Comparison of ENCODE assay signal across 8 cellular contexts in the genomic region with DNA sequence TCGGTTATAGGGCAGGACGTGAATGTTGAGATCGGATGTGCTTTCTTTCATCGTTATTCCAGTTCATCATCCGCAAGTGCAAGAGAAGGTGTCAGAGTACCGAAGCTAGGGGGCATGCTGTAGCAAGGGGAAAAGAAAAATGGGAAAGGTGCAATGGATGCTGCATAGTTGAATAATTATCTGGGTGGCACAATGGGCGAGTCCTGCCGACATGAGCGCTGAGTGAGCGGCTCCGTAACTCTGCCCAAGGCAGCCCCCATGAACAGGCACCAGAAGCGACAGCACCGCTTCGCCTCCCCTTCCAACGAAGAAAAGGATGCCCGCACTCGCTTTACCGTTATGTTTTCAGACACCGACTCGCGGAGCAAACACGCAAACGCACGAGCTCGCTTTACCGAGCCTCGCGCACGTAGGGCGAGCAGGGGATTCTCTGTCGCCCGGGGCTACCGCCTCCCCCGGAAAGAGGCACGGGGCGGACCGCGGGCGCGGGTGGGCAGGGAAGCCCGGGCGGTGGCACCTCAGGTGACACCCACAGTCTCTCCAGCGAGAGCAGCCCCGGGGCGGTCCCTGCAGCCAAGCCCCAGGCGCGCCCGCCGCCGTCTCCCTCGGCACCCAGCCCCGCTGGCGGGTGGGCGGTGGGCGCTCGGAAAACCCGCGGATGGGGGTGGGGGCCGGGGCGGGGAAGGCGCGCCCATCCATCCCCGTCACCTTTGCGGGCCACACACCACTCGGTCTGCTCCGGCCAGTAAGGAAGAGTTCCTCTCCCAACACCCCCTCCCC. TPM values are rescaled to one million over a fixed set of nuclear protein-coding genes. Genes with fewer than 3 reads are reported as not detected.
A peak's percentile ranks its signal among the peaks of the same experiment; 100 is the strongest.
DNase-seq lines count a peak whose midpoint lies in the region; ATAC-seq and TF ChIP-seq lines count a peak whose summit lies in the region.

No MANE protein-coding gene starts in this region.

- H3K27me3 ChIP-seq in A673 (replicated peaks; ENCODE audit: insufficient read depth, low read depth, low read length, poor library complexity) (no peaks in the 10 kb centered on the region), OCI-LY1 (ENCODE audit: insufficient read depth, low read length) (no peaks in the 10 kb centered on the region), mononuclear cell (ENCODE audit: insufficient read depth, low read length) (peaks cover 17% of the 10 kb centered on the region)

- H3F3A ChIP-seq in OCI-LY1 (ENCODE audit: insufficient read depth, low read length) = no peaks in the 10 kb centered on the region

- H3K4me3 ChIP-seq in A673 (ENCODE audit: low read depth, low read length, poor library complexity, severe bottlenecking) = peak overlapping the region; percentile 68
- peak overlapping the region; percentile 89 for H3K4me3 ChIP-seq in OCI-LY1 (ENCODE audit: low read depth, low read length, poor library complexity, severe bottlenecking)
- peak overlapping the region; percentile 93 for H3K4me3 ChIP-seq in mononuclear cell (ENCODE audit: low read length)

- CTCF ChIA-PET in A673 (lab: Charles Lee) = interaction anchor here (0.5 to 0.6 kb wide), 4 partner anchors 63 to 612 kb away, joined by 3 to 4 read pairs (median 4); no protein-coding TSS in a partner anchor

- H3K9ac ChIP-seq in OCI-LY1 (ENCODE audit: low read length) = peak overlapping the region; percentile 87

- peak overlapping the region; percentile 99 for H3K27ac ChIP-seq in A673 (ENCODE audit: low read depth, low read length, poor library complexity, severe bottlenecking)
- peak overlapping the region; percentile 46 for H3K27ac ChIP-seq in OCI-LY1 (ENCODE audit: low read depth, low read length, poor library complexity, severe bottlenecking)
- H3K27ac ChIP-seq in epithelial cell of prostate = peak overlapping the region; percentile 59

- H3K4me2 ChIP-seq in OCI-LY1 (ENCODE audit: low read length) = peak overlapping the region; percentile 74

- H2AFZ ChIP-seq in OCI-LY1 (ENCODE audit: low read length) = peak overlapping the region; percentile 76; the same call in 1 of the 2 replicates

- 0 out of 2 replicates have a peak, but pooled peaks cover 2% of the 10 kb centered on the region for H4K20me1 ChIP-seq in OCI-LY1 (ENCODE audit: insufficient read depth, low read length)

- intact Hi-C loops in A673 (cut with micrococcal nuclease; ENCODE audit: unreplicated experiment) = loop anchor here (1.0 to 10.0 kb wide), 3 partner anchors 116 to 776 kb away; partner anchors contain the start of gene GTF3C6

- H3K4me1 ChIP-seq in A673 (ENCODE audit: insufficient read depth, low read length, poor library complexity, severe bottlenecking) = peaks cover 34% of the 10 kb centered on the region
- H3K4me1 ChIP-seq in OCI-LY1 (ENCODE audit: insufficient read depth, low read length, severe bottlenecking) = peaks cover 34% of the 10 kb centered on the region
- H3K4me1 ChIP-seq in mononuclear cell (ENCODE audit: insufficient read depth, low read length) = peaks cover 32% of the 10 kb centered on the region

- H3K9me3 ChIP-seq in A673 (ENCODE audit: low read depth, low read length, poor library complexity, severe bottlenecking) (no peaks in the 10 kb centered on the region), OCI-LY1 (ENCODE audit: low read length) (no peaks in the 10 kb centered on the region), mononuclear cell (ENCODE audit: low read depth, low read length) (no peaks in the 10 kb centered on the region)

- DNase-seq in A673 (ENCODE audit: low spot score) = peak; percentile 89
- DNase-seq in HuH-7 (ENCODE audit: low spot score) = peak; percentile 55
- DNase-seq in activated T-cell treated with anti-CD3 and anti-CD28 coated beads for 4 hours = peak; percentile 52
- peak; percentile 22 for DNase-seq in epithelial cell of prostate (ENCODE audit: low read depth, low spot score)
- peak; percentile 9 to 13 for DNase-seq in stimulated activated CD8-positive, alpha-beta memory T cell treated with anti-CD3 and anti-CD28 coated beads, Interleukin-4, amount 100 ng/mL, for 1 hour (ENCODE audit: low read depth in 2 of 2, low spot score in 1 of 2)

- BruUV-seq in A673 (replicated peaks; lab: Mats Ljungman, UMichigan) = no TSS peak

- peak; percentile 16 for ATAC-seq in GM19023 (IDR thresholded peaks at IDR 0.05; ENCODE audit: unreplicated experiment)

- POLR2A ChIA-PET in A673 (lab: Charles Lee; ENCODE audit: low non-redundant PET) = no interaction called here

- H3K9me2 ChIP-seq in OCI-LY1 (ENCODE audit: low read depth, low read length) = no peaks in the 10 kb centered on the region

- H3K79me2 ChIP-seq in OCI-LY1 (ENCODE audit: insufficient read depth, low read length) = peaks cover 35% of the 10 kb centered on the region

- TF ChIP-seq CTCF in A673 (conservative IDR thresholded peaks at IDR 0.05; ENCODE audit: low read depth, low read length) (peak; percentile 75), OCI-LY1 (IDR thresholded peaks at IDR 0.05; ENCODE audit: low read length) (peak; percentile 63)

- H3K36me3 ChIP-seq in A673 (ENCODE audit: insufficient read depth, low read length, poor library complexity, severe bottlenecking) (peaks cover 4% of the 10 kb centered on the region), OCI-LY1 (ENCODE audit: insufficient read depth, low read length) (peaks cover 17% of the 10 kb centered on the region; the same call in 1 of the 2 replicates)

RNA-seq across cellular contexts. Expression of gene WASF1, which starts 0.7 kb away (rescaled TPM):
- total RNA-seq in A673 (2021) = 159 and 165 TPM in 2 replicates
- 2.8 TPM for total RNA-seq in mononuclear cell

RNA-seq across cellular contexts. Expression of gene CDC40, which starts 1.4 kb away (rescaled TPM):
- total RNA-seq in A673 (2021) (47.7 and 50.9 TPM in 2 replicates), mononuclear cell (63.3 TPM)

Comparison
In these comparisons a context has a peak if more than half of its experiments do, and no peak if none do; other contexts are left out.
1. Peak in every context shown above with its lines: DNase-seq, ATAC-seq, H3K4me3 ChIP-seq and H3K27ac ChIP-seq.
2. DNase-seq: peak in every context shown above with its lines; median percentile 89 in A673; 55 in HuH-7; 52 in activated T-cell treated with anti-CD3 and anti-CD28 coated beads for 4 hours; 22 in epithelial cell of prostate; 11 in stimulated activated CD8-positive, alpha-beta memory T cell treated with anti-CD3 and anti-CD28 coated beads, Interleukin-4, amount 100 ng/mL, for 1 hour.
3. H3K27ac ChIP-seq: peak in every context shown above with its lines; median percentile 99 in A673; 59 in epithelial cell of prostate; 46 in OCI-LY1.
4. RNA of gene WASF1, which starts 0.7 kb away (total RNA-seq): 159 to 165 TPM in A673; 2.8 TPM in mononuclear cell (single experiment); every median in the first group is over 10 times any median in the second.